8 cellular contexts compared by ENCODE assay signal in the genomic region with DNA sequence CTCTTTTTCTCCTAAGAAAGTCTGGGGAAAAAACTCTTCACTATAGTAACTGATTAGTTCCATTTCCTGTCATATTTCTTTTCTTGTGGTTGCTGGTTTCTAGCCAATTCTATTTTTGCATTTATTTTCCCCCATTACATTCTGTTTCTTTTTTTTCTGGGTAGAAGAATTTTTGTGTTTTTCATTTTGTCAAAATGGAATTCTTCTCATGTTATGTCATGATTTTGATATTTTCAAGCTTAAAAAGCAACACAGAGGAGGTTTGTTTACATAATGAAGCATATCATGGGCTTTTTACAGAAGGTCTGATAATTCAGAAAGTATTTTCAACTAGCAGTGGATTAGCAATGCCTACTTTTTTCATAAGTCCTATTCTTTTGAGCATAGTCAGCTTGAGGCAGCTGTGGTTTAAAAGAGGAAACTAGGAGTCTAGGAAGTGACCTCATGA.
DNase-seq lines count a peak whose midpoint lies in the region; ATAC-seq and TF ChIP-seq lines count a peak whose summit lies in the region.

No MANE protein-coding gene starts in this region.

- H3K9me3 ChIP-seq in GM23248 (ENCODE audit: low read depth) (no peaks in the 10 kb centered on the region), Peyer's patch (no peaks in the 10 kb centered on the region)

- H3K27ac ChIP-seq in ACC112 (ENCODE audit: low read depth, low read length) (peak overlapping the region; percentile 94), GM23248 (peak overlapping the region; percentile 66), Peyer's patch (no peak overlapping the region)

- no peaks in the 10 kb centered on the region for H4K20me1 ChIP-seq in GM23248 (ENCODE audit: insufficient read depth)

- H2AFZ ChIP-seq in ACC112 (ENCODE audit: low read length, unreplicated experiment) (peak overlapping the region; percentile 34), GM23248 (peak overlapping the region; percentile 77; the same call in 1 of the 2 replicates)

- H3K4me1 ChIP-seq in ACC112 (ENCODE audit: control insufficient read depth, insufficient read depth, low read length, unreplicated experiment) (peaks cover 32% of the 10 kb centered on the region), GM23248 (ENCODE audit: insufficient read depth) (peaks cover 21% of the 10 kb centered on the region), Peyer's patch (peaks cover 0 to 4% (median 2%) of the 10 kb centered on the region in 4 donors)

- in situ Hi-C loops in GM23248 (cut with MboI): no loop called here

- H3K4me2 ChIP-seq in GM23248 (ENCODE audit: unreplicated experiment): peak overlapping the region; percentile 86

- H3F3A ChIP-seq in GM23248 (ENCODE audit: insufficient read depth): peaks cover 17% of the 10 kb centered on the region

- H3K4me3 ChIP-seq in ACC112 (ENCODE audit: low read depth, low read length) (peak overlapping the region; percentile 64), GM23248 (peak overlapping the region; percentile 53), Peyer's patch (no peak overlapping the region)

- peak overlapping the region; percentile 49 for H3K9ac ChIP-seq in GM23248

- DNase-seq in GM23248 (peak; percentile 89), iris pigment epithelial cell (ENCODE audit: low read depth) (peak; percentile 94), Peyer's patch (no peak)
- no peak for DNase-seq in stimulated activated CD4-positive, alpha-beta T cell treated with anti-CD3 and anti-CD28 coated beads, Interleukin-4, amount 100 ng/mL, for 1 hour

- H3K9me2 ChIP-seq in GM23248 (ENCODE audit: insufficient read depth): no peaks in the 10 kb centered on the region

- TF ChIP-seq POLR2A in Peyer's patch (IDR thresholded peaks at IDR 0.05): no peak

- TF ChIP-seq CTCF in Peyer's patch (IDR thresholded peaks at IDR 0.05): no peak

- H3K27me3 ChIP-seq in ACC112 (ENCODE audit: insufficient read depth, low read length): no peaks in the 10 kb centered on the region
- H3K27me3 ChIP-seq in GM23248 (replicated peaks; ENCODE audit: insufficient read depth): no peaks in the 10 kb centered on the region
- no peaks in the 10 kb centered on the region for H3K27me3 ChIP-seq in Peyer's patch

- H3K36me3 ChIP-seq in ACC112 (ENCODE audit: insufficient read depth, low read length): no peaks in the 10 kb centered on the region
- no peaks in the 10 kb centered on the region for H3K36me3 ChIP-seq in GM23248 (ENCODE audit: low read depth)
- no peaks in the 10 kb centered on the region for H3K36me3 ChIP-seq in Peyer's patch

- peaks cover 6% of the 10 kb centered on the region for H3K79me2 ChIP-seq in ACC112 (ENCODE audit: control insufficient read depth, insufficient read depth, low read length, unreplicated experiment)
- H3K79me2 ChIP-seq in GM23248 (ENCODE audit: insufficient read depth): no peaks in the 10 kb centered on the region

- ATAC-seq in SK-N-SH treated with all-trans-retinoic acid at 6 μM for 48 hours: peak; percentile 93
- ATAC-seq in GM19467 (IDR thresholded peaks at IDR 0.05; ENCODE audit: unreplicated experiment): no peak
- ATAC-seq in GM18861 (IDR thresholded peaks at IDR 0.05; ENCODE audit: unreplicated experiment): no peak

TF ChIP-seq in SK-N-SH treated with all-trans-retinoic acid at 6 μM for 48 hours, 23 proteins besides CTCF, POLR2A, EP300 and RAD21:
- TF ChIP-seq SNAI2 (CRISPR knock-in tag; IDR thresholded peaks at IDR 0.05): no peak
- TF ChIP-seq, protein P1, sequence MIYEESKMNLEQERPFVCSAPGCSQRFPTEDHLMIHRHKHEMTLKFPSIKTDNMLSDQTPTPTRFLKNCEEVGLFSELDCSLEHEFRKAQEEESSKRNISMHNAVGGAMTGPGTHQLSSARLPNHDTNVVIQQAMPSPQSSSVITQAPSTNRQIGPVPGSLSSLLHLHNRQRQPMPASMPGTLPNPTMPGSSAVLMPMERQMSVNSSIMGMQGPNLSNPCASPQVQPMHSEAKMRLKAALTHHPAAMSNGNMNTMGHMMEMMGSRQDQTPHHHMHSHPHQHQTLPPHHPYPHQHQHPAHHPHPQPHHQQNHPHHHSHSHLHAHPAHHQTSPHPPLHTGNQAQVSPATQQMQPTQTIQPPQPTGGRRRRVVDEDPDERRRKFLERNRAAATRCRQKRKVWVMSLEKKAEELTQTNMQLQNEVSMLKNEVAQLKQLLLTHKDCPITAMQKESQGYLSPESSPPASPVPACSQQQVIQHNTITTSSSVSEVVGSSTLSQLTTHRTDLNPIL (CRISPR knock-in tag; IDR thresholded peaks at IDR 0.05; ENCODE audit: low read depth): peak; percentile 81
- TF ChIP-seq ISL1 (CRISPR knock-in tag; IDR thresholded peaks at IDR 0.05): peak; percentile 91
- TF ChIP-seq TSHZ2 (CRISPR knock-in tag; IDR thresholded peaks at IDR 0.05): no peak
- TF ChIP-seq PATZ1 (CRISPR knock-in tag; IDR thresholded peaks at IDR 0.05; ENCODE audit: borderline replicate concordance): no peak
- no peak for TF ChIP-seq BACH2 (CRISPR knock-in tag; IDR thresholded peaks at IDR 0.05; ENCODE audit: borderline replicate concordance)
TF ChIP-seq in SK-N-SH treated with all-trans-retinoic acid at 6 μM for 48 hours: peak in this region for 2.

Comparison
In these comparisons a context has a peak if more than half of its experiments do, and no peak if none do; other contexts are left out.
1. H3K27ac ChIP-seq: peak in ACC112 (single experiment) and GM23248 (single experiment); none in Peyer's patch (0 of 4).
2. H3K4me3 ChIP-seq: peak in ACC112 (single experiment) and GM23248 (single experiment); none in Peyer's patch (0 of 4).
3. DNase-seq: peak in GM23248 (single experiment) and iris pigment epithelial cell (single experiment); none in stimulated activated CD4-positive, alpha-beta T cell treated with anti-CD3 and anti-CD28 coated beads, Interleukin-4, amount 100 ng/mL, for 1 hour (single experiment) and Peyer's patch (0 of 3).